ENCODE assay signal across 14 cellular contexts in the genomic region with DNA sequence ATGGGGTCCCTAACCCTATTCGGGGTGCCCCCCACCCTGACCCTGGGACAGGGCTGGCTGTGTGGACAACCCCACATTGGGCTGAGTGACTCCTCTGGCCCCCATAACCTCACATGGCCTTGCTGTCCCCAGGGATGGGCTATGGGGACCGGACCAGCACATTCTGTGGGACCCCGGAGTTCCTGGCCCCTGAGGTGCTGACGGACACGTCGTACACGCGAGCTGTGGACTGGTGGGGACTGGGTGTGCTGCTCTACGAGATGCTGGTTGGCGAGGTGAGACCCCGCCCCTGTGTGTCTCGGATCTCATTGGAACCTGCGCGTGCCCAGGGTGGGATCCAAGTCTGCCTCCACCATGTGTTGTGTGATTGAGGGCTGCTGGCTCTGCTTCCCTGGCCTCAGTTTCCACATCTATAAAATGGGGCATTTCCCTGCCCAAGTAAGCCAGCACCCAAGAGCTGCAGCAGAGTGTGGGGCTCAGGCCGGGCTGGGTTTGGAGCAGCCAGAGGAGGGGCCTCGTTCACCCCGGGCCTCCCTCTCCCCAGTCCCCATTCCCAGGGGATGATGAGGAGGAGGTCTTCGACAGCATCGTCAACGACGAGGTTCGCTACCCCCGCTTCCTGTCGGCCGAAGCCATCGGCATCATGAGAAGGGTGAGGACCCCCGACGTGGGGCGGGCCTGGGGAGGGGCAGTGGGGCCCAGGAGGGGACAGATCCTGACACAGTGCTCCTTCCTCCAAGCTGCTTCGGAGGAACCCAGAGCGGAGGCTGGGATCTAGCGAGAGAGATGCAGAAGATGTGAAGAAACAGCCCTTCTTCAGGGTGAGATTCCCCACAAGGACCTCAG. TPM values are rescaled to one million over a fixed set of nuclear protein-coding genes. Genes with fewer than 3 reads are reported as not detected.
A peak's percentile ranks its signal among the peaks of the same experiment; 100 is the strongest.
DNase-seq lines count a peak whose midpoint lies in the region; ATAC-seq, FAIRE-seq and TF ChIP-seq lines count a peak whose summit lies in the region.
"Had no signal": no experiment of that assay in that cellular context is flagged by ENCODE, and none has a peak within 500 bp of the region (broad histone marks: within the 10 kb centered on the region; RNA-seq: fewer than 3 reads in every experiment).

No MANE protein-coding gene starts in this region.

- no peak for TF ChIP-seq RAD21 in K562 (CRISPR knock-in tag; conservative IDR thresholded peaks at IDR 0.05 in 1 of 2, IDR thresholded peaks at IDR 0.05 in 1 of 2)

- no peak for ATAC-seq in K562
- no peak for ATAC-seq in GM18873 (IDR thresholded peaks at IDR 0.05; ENCODE audit: low FRiP score, unreplicated experiment)
- ATAC-seq: T-cell had no signal

- no peak overlapping the region for H2AFZ ChIP-seq in K562 (ENCODE audit: low read depth, low read length)

- no peaks in the 10 kb centered on the region for H4K20me1 ChIP-seq in K562 (replicated peaks; ENCODE audit: control insufficient read depth, insufficient read depth, low read length)

- H3K4me3 ChIP-seq in HEK293 (ENCODE audit: low read depth, low read length) (no peak overlapping the region), K562 (no peak overlapping the region)

- TSS peak; percentile 53 for BruUV-seq in K562 (replicated peaks; lab: Mats Ljungman, UMichigan)

- 92% methylated on average over 25 of the region's 32 CpGs for WGBS in K562 (ENCODE audit: insufficient coverage, low coverage, missing lambda C conversion rate)

- H3K27ac ChIP-seq in HEK293 (ENCODE audit: extremely low read depth, low read depth, low read length) (no peak overlapping the region), K562 (ENCODE audit: extremely low read depth, low read depth, low read length) (no peak overlapping the region)
- H3K27ac ChIP-seq: C4-2B had no signal

- no peak for TF ChIP-seq POLR2A in K562 (conservative IDR thresholded peaks at IDR 0.05)

- FAIRE-seq in K562 (lab: Jason Lieb, UNC) = no peak

- peak overlapping the region in 1 of 2 experiments; percentile 58; a peak in 2 of 4 replicates for H3K9ac ChIP-seq in K562 (ENCODE audit: insufficient read depth in 1 of 2, low read depth in 2 of 2, low read length in 2 of 2)

- intact Hi-C loops in K562 (cut with micrococcal nuclease) = no loop called here

- TF ChIP-seq EP300 in K562 (IDR thresholded peaks at IDR 0.05; ENCODE audit: low read length) = no peak

- TF ChIP-seq CTCF in GM10266 (IDR thresholded peaks at IDR 0.05; ENCODE audit: control insufficient read depth, insufficient read depth, low read depth, missing control alignments) = no peak
- no peak for TF ChIP-seq CTCF in HEK293 (tag by site-specific recombination; IDR thresholded peaks at IDR 0.05)
- no peak for TF ChIP-seq CTCF in K562 (IDR thresholded peaks at IDR 0.05 in 2 of 3, conservative IDR thresholded peaks at IDR 0.05 in 1 of 3; ENCODE audit: insufficient read depth in 2 of 3, low read depth in 1 of 3, low read length in 3 of 3)

- H3K4me1 ChIP-seq in HEK293 (ENCODE audit: control insufficient read depth, insufficient read depth, low read length) = no peaks in the 10 kb centered on the region; the same call in 1 of the 2 replicates
- peaks cover 4 to 48% of the 10 kb centered on the region in 2 experiments for H3K4me1 ChIP-seq in K562 (replicated peaks in 1 of 2; ENCODE audit: control insufficient read depth in 2 of 2, insufficient read depth in 2 of 2, low read length in 2 of 2)

- H3K4me2 ChIP-seq in K562 (ENCODE audit: insufficient read depth, low read length) = no peak overlapping the region

- H3K9me3 ChIP-seq in HEK293 (ENCODE audit: control insufficient read depth, insufficient read depth, low read depth, low read length) (no peaks in the 10 kb centered on the region), K562 (replicated peaks; ENCODE audit: control insufficient read depth, insufficient read depth, low read depth, low read length) (no peaks in the 10 kb centered on the region)

- H3K27me3 ChIP-seq in K562 (ENCODE audit: control insufficient read depth in 2 of 2, insufficient read depth in 2 of 2, low read length in 2 of 2) = no peaks in the 10 kb centered on the region

- H3K36me3 ChIP-seq in HEK293 (ENCODE audit: control insufficient read depth in 2 of 2, insufficient read depth in 1 of 2, low read length in 2 of 2) (peaks cover 16 to 46% of the 10 kb centered on the region in 2 experiments; a peak in 2 of 3 replicates), K562 (ENCODE audit: control insufficient read depth, insufficient read depth, low read length) (peaks cover 56% of the 10 kb centered on the region; the same call in 2 of the 3 replicates)

- CTCF ChIA-PET in HEK293 (lab: Yijun Ruan, JAX) (interaction anchor here (0.7 kb wide), 1 partner anchor 10 kb away, joined by 3 read pairs; no protein-coding TSS in a partner anchor), K562 (lab: Yijun Ruan, JAX; ENCODE audit: low intra/inter-chr PET ratio) (interaction anchor here (0.6 kb wide), 1 partner anchor 16 kb away, joined by 3 read pairs; no protein-coding TSS in a partner anchor)

- H3K79me2 ChIP-seq in K562 (ENCODE audit: control insufficient read depth, insufficient read depth, low read length) = no peaks in the 10 kb centered on the region

- DNase-seq in GM10266 (ENCODE audit: extremely low spot score) (peak; percentile 7), K562 (ENCODE audit: extremely low read depth in 1 of 4, low spot score in 3 of 4) (peak in 1 of 4 experiments; percentile 13), GDM1 (lab: John Stamatoyannopoulos, UW) (no peak)
- DNase-seq: DMS 273 treated with DMSO at 0.1 percent for 48 hours, H9, KBM-7, NCI-H1417 treated with DMSO at 0.1 percent for 48 hours, NCI-H1930, NCI-H2171, NCI-H446 treated with DMSO at 0.1 percent for 48 hours, T-cell had no signal

- no peaks in the 10 kb centered on the region for H3K9me1 ChIP-seq in K562 (ENCODE audit: control insufficient read depth, insufficient read depth, low read length)

- in situ Hi-C loops in K562 (cut with MboI) = no loop called here

- POLR2A ChIA-PET in HEK293 (lab: Yijun Ruan, JAX) (no interaction called here), K562 (lab: Yijun Ruan, JAX) (no interaction called here)

RNA-seq across cellular contexts. Expression of a gene that starts 4.9 kb away (rescaled TPM):
- not detected in 2 replicates for total RNA-seq in K562 (2011; cell fraction: chromatin; rRNA removed; ENCODE audit: low replicate concordance)
- total RNA-seq in K562 (2011; cell fraction: nucleolus; rRNA removed) = 1.1 and 1.3 TPM in 2 replicates
- 0.51 TPM in 1 of 2 replicates, not detected in the other for total RNA-seq in K562 (2011; cell fraction: nucleoplasm; rRNA removed)
- total RNA-seq in K562 (2014; rRNA removed) (0.27 and 0.29 TPM in 2 replicates), K562 (2014; rRNA removed; fragmentation: Illumina TruSeq; extraction: Trizol) (not detected in 2 replicates), K562 (2015; rRNA removed; fragmentation: Illumina TruSeq; extraction: Trizol) (not detected in 2 replicates), K562 (2021) (0.29 and 0.35 TPM in 2 replicates)
- polyA plus RNA-seq in K562 (2011; rRNA removed) (0.06 TPM in 1 of 2 replicates, not detected in the other), K562 (2014; fragmentation: Illumina TruSeq; extraction: Trizol) (not detected in 2 replicates), K562 (2014; fragmentation: Nextera tagmentation; extraction: Ambion mirVana) (not detected), K562 (2014; rRNA removed) (0.34 and 0.36 TPM in 2 replicates)
- 0.10 and 0.88 TPM in 2 replicates for polyA plus RNA-seq in K562 (2011; cell fraction: cytosol; rRNA removed)
- 0.13 and 0.34 TPM in 2 replicates for polyA plus RNA-seq in K562 (2011; cell fraction: nucleus; rRNA removed)
- polyA plus RNA-seq in K562 (2012) = 0.16 and 0.65 TPM in 2 replicates
- not detected in 2 replicates for polyA minus RNA-seq in K562 (2011; rRNA and poly(A)+ RNA removed)
- not detected in 2 replicates for polyA minus RNA-seq in K562 (2011; cell fraction: cytosol; rRNA and poly(A)+ RNA removed)
- polyA minus RNA-seq in K562 (2011; cell fraction: nucleus; rRNA and poly(A)+ RNA removed) = 0.40 TPM in 1 of 2 replicates, not detected in the other

RNA-seq across cellular contexts. Expression of a gene that starts 25.7 kb away (rescaled TPM):
- total RNA-seq in K562 (2011; cell fraction: chromatin; rRNA removed; ENCODE audit: low replicate concordance) = 18.6 and 50.3 TPM in 2 replicates
- 32.9 and 38.4 TPM in 2 replicates for total RNA-seq in K562 (2011; cell fraction: nucleolus; rRNA removed)
- 26.4 and 30.8 TPM in 2 replicates for total RNA-seq in K562 (2011; cell fraction: nucleoplasm; rRNA removed)
- total RNA-seq in K562 (2014; rRNA removed) (54.7 and 71.2 TPM in 2 replicates), K562 (2014; rRNA removed; fragmentation: Illumina TruSeq; extraction: Trizol) (7.8 and 12.0 TPM in 2 replicates), K562 (2015; rRNA removed; fragmentation: Illumina TruSeq; extraction: Trizol) (39.7 and 46.3 TPM in 2 replicates), K562 (2021) (49.7 and 51.7 TPM in 2 replicates)
- polyA plus RNA-seq in K562 (2011; rRNA removed) (24.8 and 26.6 TPM in 2 replicates), K562 (2014; fragmentation: Illumina TruSeq; extraction: Trizol) (13.6 and 35.1 TPM in 2 replicates), K562 (2014; fragmentation: Nextera tagmentation; extraction: Ambion mirVana) (1 to 10 TPM in 1 of 2 experiments, under 1 TPM in 1; 0.49 to 1.1 TPM), K562 (2014; rRNA removed) (50.8 and 52.2 TPM in 2 replicates)
- polyA plus RNA-seq in K562 (2011; cell fraction: cytosol; rRNA removed) = 25.0 and 75.6 TPM in 2 replicates
- 15.3 and 27.8 TPM in 2 replicates for polyA plus RNA-seq in K562 (2011; cell fraction: nucleus; rRNA removed)
- 37.9 and 39.8 TPM in 2 replicates for polyA plus RNA-seq in K562 (2012)
- polyA minus RNA-seq in K562 (2011; rRNA and poly(A)+ RNA removed) = 6.3 and 11.7 TPM in 2 replicates
- 32.3 and 41.7 TPM in 2 replicates for polyA minus RNA-seq in K562 (2011; cell fraction: cytosol; rRNA and poly(A)+ RNA removed)
- 8.9 and 9.0 TPM in 2 replicates for polyA minus RNA-seq in K562 (2011; cell fraction: nucleus; rRNA and poly(A)+ RNA removed)

RNA-seq across cellular contexts. Expression of a gene that starts 37.1 kb away (rescaled TPM):
- 22.5 and 89.0 TPM in 2 replicates for total RNA-seq in K562 (2011; cell fraction: chromatin; rRNA removed; ENCODE audit: low replicate concordance)
- total RNA-seq in K562 (2011; cell fraction: nucleolus; rRNA removed) = 76.9 and 79.6 TPM in 2 replicates
- total RNA-seq in K562 (2011; cell fraction: nucleoplasm; rRNA removed) = 33.7 and 45.6 TPM in 2 replicates
- 108 and 133 TPM in 2 replicates for total RNA-seq in K562 (2014; rRNA removed)
- total RNA-seq in K562 (2014; rRNA removed; fragmentation: Illumina TruSeq; extraction: Trizol) = 25.8 and 37.3 TPM in 2 replicates
- 75.0 and 80.6 TPM in 2 replicates for total RNA-seq in K562 (2015; rRNA removed; fragmentation: Illumina TruSeq; extraction: Trizol)
- 222 and 228 TPM in 2 replicates for total RNA-seq in K562 (2021)
- polyA plus RNA-seq in K562 (2011; rRNA removed) = 52.1 and 63.7 TPM in 2 replicates
- polyA plus RNA-seq in K562 (2011; cell fraction: cytosol; rRNA removed) = 66.1 and 116 TPM in 2 replicates
- polyA plus RNA-seq in K562 (2011; cell fraction: nucleus; rRNA removed) = 105 and 144 TPM in 2 replicates
- polyA plus RNA-seq in K562 (2012) = 160 and 186 TPM in 2 replicates
- polyA plus RNA-seq in K562 (2014; fragmentation: Illumina TruSeq; extraction: Trizol) = 77.5 and 97.5 TPM in 2 replicates
- under 1 TPM; 0.30 to 0.57 TPM for polyA plus RNA-seq in K562 (2014; fragmentation: Nextera tagmentation; extraction: Ambion mirVana)
- polyA plus RNA-seq in K562 (2014; rRNA removed) = 97.3 and 108 TPM in 2 replicates
- 37.3 and 59.9 TPM in 2 replicates for polyA minus RNA-seq in K562 (2011; rRNA and poly(A)+ RNA removed)
- 93.0 and 105 TPM in 2 replicates for polyA minus RNA-seq in K562 (2011; cell fraction: cytosol; rRNA and poly(A)+ RNA removed)
- polyA minus RNA-seq in K562 (2011; cell fraction: nucleus; rRNA and poly(A)+ RNA removed) = 25.6 and 39.1 TPM in 2 replicates

RNA-seq across cellular contexts. Expression of a gene that starts 47.9 kb away (rescaled TPM):
- total RNA-seq in K562 (2011; cell fraction: chromatin; rRNA removed; ENCODE audit: low replicate concordance) = 66.1 and 87.4 TPM in 2 replicates
- 67.0 and 68.3 TPM in 2 replicates for total RNA-seq in K562 (2011; cell fraction: nucleolus; rRNA removed)
- total RNA-seq in K562 (2011; cell fraction: nucleoplasm; rRNA removed) = 68.0 and 69.1 TPM in 2 replicates
- total RNA-seq in K562 (2014; rRNA removed) = 62.1 and 71.5 TPM in 2 replicates
- 51.2 and 60.9 TPM in 2 replicates for total RNA-seq in K562 (2014; rRNA removed; fragmentation: Illumina TruSeq; extraction: Trizol)
- 85.3 and 86.5 TPM in 2 replicates for total RNA-seq in K562 (2015; rRNA removed; fragmentation: Illumina TruSeq; extraction: Trizol)
- 94.8 and 99.9 TPM in 2 replicates for total RNA-seq in K562 (2021)
- 83.5 and 113 TPM in 2 replicates for polyA plus RNA-seq in K562 (2011; rRNA removed)
- polyA plus RNA-seq in K562 (2011; cell fraction: cytosol; rRNA removed) = 101 TPM in 2 replicates
- polyA plus RNA-seq in K562 (2011; cell fraction: nucleus; rRNA removed) = 78.2 and 79.0 TPM in 2 replicates
- polyA plus RNA-seq in K562 (2012) = 69.4 and 84.8 TPM in 2 replicates
- polyA plus RNA-seq in K562 (2014; fragmentation: Illumina TruSeq; extraction: Trizol) = 78.3 and 100 TPM in 2 replicates
- 10 to 100 TPM; 13.2 to 16.2 TPM for polyA plus RNA-seq in K562 (2014; fragmentation: Nextera tagmentation; extraction: Ambion mirVana)
- polyA plus RNA-seq in K562 (2014; rRNA removed) = 61.7 and 79.2 TPM in 2 replicates
- polyA minus RNA-seq in K562 (2011; rRNA and poly(A)+ RNA removed) = 71.6 and 93.9 TPM in 2 replicates
- 31.4 and 40.9 TPM in 2 replicates for polyA minus RNA-seq in K562 (2011; cell fraction: cytosol; rRNA and poly(A)+ RNA removed)
- 22.5 and 40.4 TPM in 2 replicates for polyA minus RNA-seq in K562 (2011; cell fraction: nucleus; rRNA and poly(A)+ RNA removed)

RNA-seq across cellular contexts. Expression of a gene that starts 51.1 kb away (rescaled TPM):
- total RNA-seq in K562 (2011; cell fraction: chromatin; rRNA removed; ENCODE audit: low replicate concordance) = 212 and 603 TPM in 2 replicates
- 468 and 513 TPM in 2 replicates for total RNA-seq in K562 (2011; cell fraction: nucleolus; rRNA removed)
- total RNA-seq in K562 (2011; cell fraction: nucleoplasm; rRNA removed) = 227 and 308 TPM in 2 replicates
- total RNA-seq in K562 (2014; rRNA removed) (239 and 284 TPM in 2 replicates), K562 (2014; rRNA removed; fragmentation: Illumina TruSeq; extraction: Trizol) (75.4 and 90.3 TPM in 2 replicates), K562 (2015; rRNA removed; fragmentation: Illumina TruSeq; extraction: Trizol) (163 and 166 TPM in 2 replicates), K562 (2021) (244 and 249 TPM in 2 replicates)
- polyA plus RNA-seq in K562 (2011; rRNA removed) (120 and 136 TPM in 2 replicates), K562 (2014; fragmentation: Illumina TruSeq; extraction: Trizol) (140 and 177 TPM in 2 replicates), K562 (2014; fragmentation: Nextera tagmentation; extraction: Ambion mirVana) (100 to 1,000 TPM; 188 to 230 TPM), K562 (2014; rRNA removed) (239 and 250 TPM in 2 replicates)
- polyA plus RNA-seq in K562 (2011; cell fraction: cytosol; rRNA removed) = 104 and 196 TPM in 2 replicates
- polyA plus RNA-seq in K562 (2011; cell fraction: nucleus; rRNA removed) = 938 and 1,011 TPM in 2 replicates
- 261 and 285 TPM in 2 replicates for polyA plus RNA-seq in K562 (2012)
- polyA minus RNA-seq in K562 (2011; rRNA and poly(A)+ RNA removed) = 62.7 and 99.1 TPM in 2 replicates
- 83.0 and 99.1 TPM in 2 replicates for polyA minus RNA-seq in K562 (2011; cell fraction: cytosol; rRNA and poly(A)+ RNA removed)
- 152 and 185 TPM in 2 replicates for polyA minus RNA-seq in K562 (2011; cell fraction: nucleus; rRNA and poly(A)+ RNA removed)
